1 cellular context compared by ENCODE assay signal in genomic region chr11:119460130-119460529, GRCh38.
TF ChIP-seq lines count a peak whose summit lies in the region.

No MANE protein-coding gene starts in this region.

TF ChIP-seq in IMR-90, 13 proteins besides CTCF, POLR2A, EP300 and RAD21 (continued from another document):
- TF ChIP-seq USF2 (IDR thresholded peaks at IDR 0.05; ENCODE audit: low read depth, low read length): no peak
- TF ChIP-seq SMC3 (IDR thresholded peaks at IDR 0.05; ENCODE audit: low read depth, low read length): no peak
